1 cellular context compared by ENCODE assay signal in genomic region chr16:3099395-3099731, GRCh38.
TF ChIP-seq lines count a peak whose summit lies in the region.

No MANE protein-coding gene starts in this region.

TF ChIP-seq in IMR-90, 13 proteins besides CTCF, POLR2A, EP300 and RAD21:
- TF ChIP-seq ELK1 (IDR thresholded peaks at IDR 0.05; ENCODE audit: borderline replicate concordance, low read depth, low read length) (no peak), FOS (IDR thresholded peaks at IDR 0.05; ENCODE audit: low read depth, low read length) (no peak), SMC3 (IDR thresholded peaks at IDR 0.05; ENCODE audit: low read depth, low read length) (no peak), RCOR1 (IDR thresholded peaks at IDR 0.05; ENCODE audit: insufficient replicate concordance, low read length) (no peak), MAZ (IDR thresholded peaks at IDR 0.05; ENCODE audit: borderline replicate concordance, low read depth, low read length) (no peak), BHLHE40 (IDR thresholded peaks at IDR 0.05; ENCODE audit: low read depth, low read length) (no peak), NFE2L2 (IDR thresholded peaks at IDR 0.05; ENCODE audit: low read depth, low read length) (no peak), CHD1 (IDR thresholded peaks at IDR 0.05; ENCODE audit: low read depth, low read length) (no peak)
